In the genomic region with DNA sequence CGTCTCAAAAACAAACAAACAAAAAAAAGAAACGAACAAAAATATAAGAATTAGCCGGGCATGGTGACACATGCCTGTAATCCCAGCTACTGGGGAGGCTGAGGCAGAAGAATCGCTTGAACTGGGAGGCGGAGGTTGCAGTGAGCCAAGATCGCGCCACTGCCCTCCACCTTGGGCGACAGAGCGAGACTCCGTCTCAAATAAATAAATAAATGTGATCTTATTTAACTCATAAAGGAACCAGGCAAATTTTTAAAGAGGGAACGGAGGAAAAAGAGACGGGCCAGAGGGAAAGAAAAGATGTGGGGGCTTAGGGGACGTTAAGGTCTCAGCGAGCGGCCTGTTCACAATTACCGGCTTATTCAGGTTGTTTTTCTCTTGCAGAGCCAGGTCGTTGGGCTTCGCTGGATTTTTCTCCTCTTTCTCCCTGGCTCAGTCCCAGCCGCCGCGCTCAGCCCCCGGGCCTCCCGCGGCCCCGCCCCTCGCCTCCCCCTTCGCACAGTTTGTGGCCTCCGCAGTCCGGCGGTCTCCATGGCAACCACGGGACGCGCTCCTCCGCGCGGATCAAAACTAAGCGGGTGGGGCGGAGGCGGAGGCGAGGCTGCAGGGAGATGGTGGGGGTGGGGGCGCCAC, we compare ENCODE assay signal across 9 cellular contexts. TPM values are rescaled to one million over a fixed set of nuclear protein-coding genes. Genes with fewer than 3 reads are reported as not detected.
DNase-seq lines count a peak whose midpoint lies in the region; ATAC-seq and TF ChIP-seq lines count a peak whose summit lies in the region.
"Had no signal": no experiment of that assay in that cellular context is flagged by ENCODE, and none has a peak within 500 bp of the region (broad histone marks: within the 10 kb centered on the region; RNA-seq: fewer than 3 reads in every experiment).

No MANE protein-coding gene starts in this region.

- H3K4me1 ChIP-seq in HUES48 (ENCODE audit: control insufficient read depth, insufficient read depth, low read length) (peaks cover 8% of the 10 kb centered on the region; the same call in 1 of the 2 replicates), Panc1 (ENCODE audit: control insufficient read depth, insufficient read depth, low read length) (no peaks in the 10 kb centered on the region), lower lobe of right lung (peaks cover 18% of the 10 kb centered on the region), suprapubic skin (peaks cover 37% of the 10 kb centered on the region)

- CTCF ChIA-PET in Panc1 (lab: Charles Lee) = interaction anchor here (0.6 kb wide), 2 partner anchors 25 to 204 kb away, joined by 3 read pairs; no protein-coding TSS in a partner anchor

- H3K27me3 ChIP-seq in HUES48 (ENCODE audit: control insufficient read depth, insufficient read depth, low read length) (peaks cover 7% of the 10 kb centered on the region; the same call in 1 of the 2 replicates), Panc1 (ENCODE audit: control insufficient read depth, insufficient read depth, low read length) (no peaks in the 10 kb centered on the region), lower lobe of right lung (ENCODE audit: low read depth) (peaks cover 58% of the 10 kb centered on the region), suprapubic skin (peaks cover 53% of the 10 kb centered on the region)

- H3K4me1 Mint-ChIP-seq in effector memory CD8-positive, alpha-beta T cell (ENCODE audit: low read depth in 2 of 2) = peaks cover 4 to 7% of the 10 kb centered on the region in 2 donors
- H3K4me1 Mint-ChIP-seq: memory B cell had no signal

- H3K9me3 ChIP-seq in HUES48 (ENCODE audit: control insufficient read depth, insufficient read depth, low read length) = no peaks in the 10 kb centered on the region
- no peaks in the 10 kb centered on the region for H3K9me3 ChIP-seq in Panc1 (ENCODE audit: control insufficient read depth, insufficient read depth, low read depth, low read length)
- no peaks in the 10 kb centered on the region for H3K9me3 ChIP-seq in lower lobe of right lung
- no peaks in the 10 kb centered on the region for H3K9me3 ChIP-seq in suprapubic skin

- H3K27me3 Mint-ChIP-seq in effector memory CD8-positive, alpha-beta T cell = peaks cover 43 to 92% of the 10 kb centered on the region in 2 donors

- BruUV-seq in Panc1 (replicated peaks; lab: Mats Ljungman, UMichigan) = no TSS peak

- H3K4me3 ChIP-seq in HUES48 (ENCODE audit: low read depth, low read length) (peak overlapping the region; percentile 57), Panc1 (ENCODE audit: low read depth in 2 of 2, low read length in 2 of 2) (peak overlapping the region; percentile 39 to 48), lower lobe of right lung (peak overlapping the region; percentile 37), suprapubic skin (peak overlapping the region; percentile 44)

- no peak overlapping the region for H3K4me3 Mint-ChIP-seq in effector memory CD8-positive, alpha-beta T cell
- H3K4me3 Mint-ChIP-seq: memory B cell had no signal

- TF ChIP-seq POLR2A in suprapubic skin (IDR thresholded peaks at IDR 0.05) = no peak

- WGBS in suprapubic skin = 6% methylated on average over 37 of the region's 41 CpGs

- no peak overlapping the region for H3K9ac ChIP-seq in HUES48 (ENCODE audit: low read depth, low read length)

- ATAC-seq in Panc1 (peak; percentile 78), lower lobe of right lung (peak; percentile 76 to 78), HG03565 (IDR thresholded peaks at IDR 0.05; ENCODE audit: unreplicated experiment) (no peak)
- peak; percentile 27 for ATAC-seq in effector memory CD8-positive, alpha-beta T cell (replicated peaks)

- no peaks in the 10 kb centered on the region for H3K36me3 Mint-ChIP-seq in effector memory CD8-positive, alpha-beta T cell (ENCODE audit: insufficient read depth)

- TF ChIP-seq CTCF in Panc1 (IDR thresholded peaks at IDR 0.05) = no peak
- no peak for TF ChIP-seq CTCF in lower lobe of right lung (IDR thresholded peaks at IDR 0.05)
- TF ChIP-seq CTCF in suprapubic skin (IDR thresholded peaks at IDR 0.05) = no peak
- TF ChIP-seq CTCF in GM13976 (IDR thresholded peaks at IDR 0.05; ENCODE audit: borderline replicate concordance, control extremely low read depth, extremely low read depth, insufficient read depth, missing control alignments) = no peak

- DNase-seq in CMK (ENCODE audit: low read depth) (peak; percentile 49), Panc1 (ENCODE audit: low read depth, low spot score) (no peak), lower lobe of right lung (peak; percentile 89), suprapubic skin (ENCODE audit: low spot score in 2 of 2) (peak in 1 of 2 donors; percentile 77), GM13976 (ENCODE audit: low spot score) (no peak)
- no peak for DNase-seq in effector memory CD8-positive, alpha-beta T cell

- intact Hi-C loops in Panc1 (cut with micrococcal nuclease; ENCODE audit: unreplicated experiment) (no loop called here), lower lobe of right lung (cut with DNase I) (no loop called here)

- no peak for TF ChIP-seq EP300 in suprapubic skin (IDR thresholded peaks at IDR 0.05)

- no peaks in the 10 kb centered on the region for H3K36me3 ChIP-seq in HUES48 (ENCODE audit: control insufficient read depth, insufficient read depth, low read length)
- no peaks in the 10 kb centered on the region for H3K36me3 ChIP-seq in Panc1 (ENCODE audit: control insufficient read depth, insufficient read depth, low read length)
- no peaks in the 10 kb centered on the region for H3K36me3 ChIP-seq in lower lobe of right lung
- H3K36me3 ChIP-seq in suprapubic skin = no peaks in the 10 kb centered on the region

- in situ Hi-C loops in Panc1 (cut with HindIII; ENCODE audit: low pct_unique_long_range_greater_than_20kb, low sequenced_read_pairs) = no loop called here
- in situ Hi-C loops in GM13976 (cut with MboI; ENCODE audit: low sequenced_read_pairs, unreplicated experiment) = no loop called here

- H3K9me3 Mint-ChIP-seq in effector memory CD8-positive, alpha-beta T cell = no peaks in the 10 kb centered on the region
- H3K9me3 Mint-ChIP-seq: memory B cell had no signal

- POLR2A ChIA-PET in Panc1 (lab: Charles Lee) = interaction anchor here (0.5 kb wide), 1 partner anchor 117 kb away, joined by 4 read pairs; no protein-coding TSS in a partner anchor

- no peak overlapping the region for H3K27ac Mint-ChIP-seq in effector memory CD8-positive, alpha-beta T cell
- H3K27ac Mint-ChIP-seq: memory B cell had no signal

- peak overlapping the region; percentile 79 for H3K27ac ChIP-seq in HUES48 (ENCODE audit: low read depth, low read length)
- H3K27ac ChIP-seq in Panc1 (ENCODE audit: low read length) = no peak overlapping the region
- H3K27ac ChIP-seq in lower lobe of right lung = no peak overlapping the region
- peak overlapping the region; percentile 34 for H3K27ac ChIP-seq in suprapubic skin

RNA-seq across cellular contexts. Expression of a gene that starts 2.8 kb away (rescaled TPM):
- total RNA-seq in Panc1 (2021; ENCODE audit: unreplicated experiment) = 5.4 TPM
- polyA plus RNA-seq in Panc1 (2012; ENCODE audit: insufficient read length) = 6.9 TPM
- total RNA-seq in lower lobe of right lung = 9.1 TPM
- total RNA-seq in suprapubic skin = 1 to 10 TPM; 1.6 to 6.5 (median 3.3) TPM

RNA-seq across cellular contexts. Expression of a gene that starts 12.5 kb away (rescaled TPM):
- total RNA-seq in Panc1 (2021; ENCODE audit: unreplicated experiment) (not detected), lower lobe of right lung (0.18 TPM), suprapubic skin (under 1 TPM in 1 of 4 donors, not detected in 3; 0.13 TPM)
- not detected for polyA plus RNA-seq in Panc1 (2012; ENCODE audit: insufficient read length)

RNA-seq across cellular contexts. Expression of a gene that starts 55.2 kb away (rescaled TPM):
- total RNA-seq in Panc1 (2021; ENCODE audit: unreplicated experiment) (not detected), lower lobe of right lung (1.5 TPM), suprapubic skin (1 to 10 TPM in 3 of 4 donors, under 1 TPM in 1; 0.72 to 3.9 (median 1.4) TPM)
- polyA plus RNA-seq in Panc1 (2012; ENCODE audit: insufficient read length) = not detected

Comparison
In these comparisons a context has a peak if more than half of its experiments do, and no peak if none do; other contexts are left out.
1. DNase-seq: peak in CMK (single experiment) and lower lobe of right lung (single experiment); none in Panc1 (single experiment), effector memory CD8-positive, alpha-beta T cell (0 of 3) and GM13976 (single experiment).
2. H3K27ac ChIP-seq: peak in HUES48 (single experiment) and suprapubic skin (single experiment); none in Panc1 (single experiment) and lower lobe of right lung (single experiment).
3. Peak in every context shown above with its lines, with median percentiles within 50 percentile points of each other: H3K4me3 ChIP-seq.